ENCODE assay signal across 1 cellular context in the genomic region with DNA sequence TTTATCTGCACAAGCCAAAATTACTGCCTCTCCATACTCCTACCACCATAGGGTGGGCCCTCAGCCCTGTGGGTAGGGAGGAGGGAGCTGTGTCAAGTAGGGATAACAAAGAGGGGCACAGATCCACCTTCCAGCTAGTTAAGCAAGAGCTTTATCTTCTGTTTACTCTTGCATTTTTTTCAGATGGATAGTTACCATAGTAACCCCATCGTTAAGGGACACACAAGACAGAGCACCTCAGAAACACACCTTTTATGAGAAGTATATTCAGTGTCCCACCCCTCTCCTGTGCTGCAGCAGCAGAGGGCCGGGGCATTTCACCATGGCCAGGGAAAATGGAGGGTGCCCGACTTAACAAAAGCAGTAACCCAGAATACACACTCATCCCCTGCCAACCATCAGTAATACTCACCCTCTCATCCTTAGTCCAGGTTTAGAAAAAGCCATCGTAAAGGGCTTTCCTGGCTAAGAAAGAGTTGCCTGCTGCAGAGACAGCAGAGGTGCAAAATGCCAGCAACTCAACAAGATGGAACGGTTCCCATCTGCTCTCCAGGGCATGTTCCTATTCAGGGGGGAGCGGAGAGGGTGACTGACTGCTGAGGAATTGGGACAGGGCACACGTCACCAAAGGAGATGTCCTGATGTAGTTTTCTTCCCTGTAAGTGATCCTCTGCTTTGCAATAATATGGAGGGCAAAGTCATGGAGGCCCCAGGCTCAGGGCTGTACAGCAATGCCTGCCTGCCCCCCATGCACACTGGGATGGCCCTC.
TF ChIP-seq lines count a peak whose summit lies in the region.

No MANE protein-coding gene starts in this region.

TF ChIP-seq in IMR-90, 13 proteins besides CTCF, POLR2A, EP300 and RAD21:
- TF ChIP-seq CEBPB (IDR thresholded peaks at IDR 0.05; ENCODE audit: low read depth, low read length) (peak; percentile 49; the same call in 1 of the 2 replicates), NFE2L2 (IDR thresholded peaks at IDR 0.05; ENCODE audit: low read depth, low read length) (no peak)
